In genomic region chr4:121370729-121371325, GRCh38 we compare ENCODE assay signal across 8 cellular contexts. TPM values are rescaled to one million over a fixed set of nuclear protein-coding genes. Genes with fewer than 3 reads are reported as not detected.
DNase-seq lines count a peak whose midpoint lies in the region; ATAC-seq, FAIRE-seq and TF ChIP-seq lines count a peak whose summit lies in the region.

No MANE protein-coding gene starts in this region.

- peak; percentile 58 for FAIRE-seq in D721Med (lab: Jason Lieb, UNC)

- H3K36me3 ChIP-seq in ascending aorta (no peaks in the 10 kb centered on the region), hepatocyte (replicated peaks; ENCODE audit: insufficient read depth, low read depth) (no peaks in the 10 kb centered on the region)

- H3K79me2 ChIP-seq in hepatocyte, result no peaks in the 10 kb centered on the region

- no peaks in the 10 kb centered on the region for H4K20me1 ChIP-seq in hepatocyte (ENCODE audit: insufficient read depth, poor library complexity, severe bottlenecking)

- H3K27ac ChIP-seq in ascending aorta, result no peak overlapping the region
- no peak overlapping the region for H3K27ac ChIP-seq in hepatocyte

- H3K4me1 ChIP-seq in ascending aorta (no peaks in the 10 kb centered on the region), hepatocyte (ENCODE audit: insufficient read depth) (no peaks in the 10 kb centered on the region)

- TF ChIP-seq CTCF in D721Med (IDR thresholded peaks at IDR 0.05; ENCODE audit: insufficient read depth, missing control alignments) (peak; percentile 77), ascending aorta (IDR thresholded peaks at IDR 0.05) (peak in 2 of 3 experiments; percentile 45 to 54), hepatocyte (IDR thresholded peaks at IDR 0.05; ENCODE audit: poor library complexity) (peak; percentile 79)

- ATAC-seq in GM21717 (IDR thresholded peaks at IDR 0.05; ENCODE audit: unreplicated experiment), result peak; percentile 48

- H2AFZ ChIP-seq in hepatocyte, result no peak overlapping the region

- no peaks in the 10 kb centered on the region for H3K9me2 ChIP-seq in hepatocyte (replicated peaks; ENCODE audit: insufficient read depth)

- no peak for DNase-seq in D721Med (ENCODE audit: insufficient read length, low spot score)
- DNase-seq in NCI-H446 treated with DMSO at 0.1 percent for 48 hours (lab: John Stamatoyannopoulos, UW), result peak; percentile 59
- DNase-seq in ascending aorta (ENCODE audit: low spot score in 2 of 2), result no peak
- DNase-seq in hepatocyte (ENCODE audit: low spot score), result peak; percentile 63
- DNase-seq in stimulated activated CD4-positive, alpha-beta T cell treated with anti-CD3 and anti-CD28 coated beads, TNF-alpha, amount 100 ng/mL, for 24 hours (ENCODE audit: low read depth in 3 of 3), result peak in 2 of 3 experiments; percentile 5 to 17
- DNase-seq in middle frontal gyrus (ENCODE audit: extremely low spot score, low spot score), result no peak
- DNase-seq in NCI-H146 treated with DMSO at 0.1 percent for 48 hours (lab: John Stamatoyannopoulos, UW; ENCODE audit: unreplicated experiment), result no peak

- H3K4me3 ChIP-seq in ascending aorta (no peak overlapping the region), hepatocyte (no peak overlapping the region)

- intact Hi-C loops in ascending aorta (cut with DNase I), result loop anchor here (2.0 kb wide), 2 partner anchors 286 to 366 kb away; no protein-coding TSS in a partner anchor

- WGBS in hepatocyte (ENCODE audit: low lambda C conversion rate, missing lambda C conversion rate), result 83% methylated on average over 1 of the region's 1 CpG

- H3K27me3 ChIP-seq in ascending aorta, result no peaks in the 10 kb centered on the region
- H3K27me3 ChIP-seq in hepatocyte, result peaks cover 8% of the 10 kb centered on the region

- no peak overlapping the region for H3K4me2 ChIP-seq in hepatocyte

- H3K9me3 ChIP-seq in ascending aorta (no peaks in the 10 kb centered on the region), hepatocyte (ENCODE audit: low read depth) (no peaks in the 10 kb centered on the region)

RNA-seq across cellular contexts. Expression of gene QRFPR, which starts 10.0 kb away (rescaled TPM):
- total RNA-seq in ascending aorta (0.21 TPM), hepatocyte (0.17 and 0.68 TPM in 2 replicates)
- not detected in 2 replicates for polyA plus RNA-seq in hepatocyte

Comparison
In these comparisons a context has a peak if more than half of its experiments do, and no peak if none do; other contexts are left out.
1. DNase-seq: peak in NCI-H446 treated with DMSO at 0.1 percent for 48 hours (single experiment), hepatocyte (single experiment) and stimulated activated CD4-positive, alpha-beta T cell treated with anti-CD3 and anti-CD28 coated beads, TNF-alpha, amount 100 ng/mL, for 24 hours (2 of 3); none in D721Med (single experiment), ascending aorta (0 of 2), middle frontal gyrus (single experiment) and NCI-H146 treated with DMSO at 0.1 percent for 48 hours (single experiment).
2. Peak in every context shown above with its lines, with median percentiles within 50 percentile points of each other: CTCF ChIP-seq.